In the genomic region with DNA sequence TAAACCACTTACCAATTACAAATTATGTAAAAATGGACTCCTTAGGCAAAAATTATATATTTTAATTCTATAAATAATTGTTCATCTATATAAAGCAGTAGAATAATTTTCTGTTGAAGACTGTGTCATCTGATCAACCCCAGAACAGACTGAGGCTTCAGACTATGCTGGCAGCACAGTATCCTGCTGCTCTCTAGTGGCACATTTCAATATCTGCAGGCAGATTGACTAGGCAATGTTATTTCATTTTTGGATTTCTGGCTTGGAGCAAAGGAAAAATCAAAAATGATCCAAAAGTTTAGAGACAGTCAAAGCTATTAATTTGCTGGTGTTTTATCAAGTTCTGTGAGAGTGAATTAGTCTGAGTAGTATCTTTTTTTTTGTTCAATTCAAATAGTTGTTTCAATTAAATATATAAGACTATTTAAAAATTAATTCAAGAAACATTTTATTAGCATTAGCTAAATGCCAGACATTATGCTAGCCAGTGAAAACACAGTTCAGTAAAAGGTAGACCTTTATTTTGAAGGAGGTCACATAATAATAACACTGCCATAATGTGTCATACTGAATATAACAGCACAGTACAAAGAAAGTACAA, we compare ENCODE assay signal across 8 cellular contexts.
A peak's percentile ranks its signal among the peaks of the same experiment; 100 is the strongest.
DNase-seq lines count a peak whose midpoint lies in the region; ATAC-seq, FAIRE-seq and TF ChIP-seq lines count a peak whose summit lies in the region.

No MANE protein-coding gene starts in this region.

- H3K4me3 ChIP-seq in astrocyte of the cerebellum (ENCODE audit: low read depth, low read length): no peak overlapping the region

- in situ Hi-C loops in astrocyte of the cerebellum (cut with HindIII; ENCODE audit: low sequenced_read_pairs): no loop called here

- peak; percentile 56 for DNase-seq in COLO829 (ENCODE audit: low spot score)
- peak; percentile 60 for DNase-seq in NCI-H748 (lab: John Stamatoyannopoulos, UW; ENCODE audit: unreplicated experiment)
- DNase-seq in astrocyte of the cerebellum (ENCODE audit: low read depth): no peak
- DNase-seq in stimulated activated CD8-positive, alpha-beta memory T cell treated with anti-CD3 and anti-CD28 coated beads, Interleukin-4, amount 100 ng/mL, for 48 hours: peak; percentile 29

- peak; percentile 99 for FAIRE-seq in islet of Langerhans (lab: Jason Lieb, UNC)

- TF ChIP-seq CTCF in astrocyte of the cerebellum (IDR thresholded peaks at IDR 0.05; ENCODE audit: low read depth, low read length, missing control alignments): peak; percentile 88

- ATAC-seq in GM18519 (IDR thresholded peaks at IDR 0.05; ENCODE audit: low FRiP score, unreplicated experiment) (peak; percentile 90), HG03045 (IDR thresholded peaks at IDR 0.05; ENCODE audit: unreplicated experiment) (peak; percentile 84), HG02571 (IDR thresholded peaks at IDR 0.05; ENCODE audit: unreplicated experiment) (no peak)
